29 cellular contexts compared by ENCODE assay signal in the genomic region with DNA sequence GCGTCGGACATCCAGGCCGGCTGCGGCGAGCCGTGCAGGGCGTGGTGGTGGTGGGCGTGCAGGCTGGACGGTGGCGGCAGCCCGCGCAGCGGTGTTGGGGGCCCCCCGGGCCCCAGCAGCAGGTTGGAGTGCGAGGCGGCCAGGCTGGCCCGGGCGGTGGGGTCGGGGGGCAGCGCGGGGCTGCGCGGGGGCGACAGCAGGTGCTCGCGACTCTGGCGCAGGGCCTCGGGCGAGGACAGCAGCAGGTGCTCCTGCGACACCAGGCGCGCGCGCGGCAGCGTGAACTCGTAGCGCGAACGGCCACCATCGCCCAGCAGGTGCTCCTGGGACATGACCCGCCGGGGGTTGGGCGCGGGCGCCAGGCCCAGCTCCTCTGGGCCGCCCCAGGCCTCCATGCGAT. TPM values are rescaled to one million over a fixed set of nuclear protein-coding genes. Genes with fewer than 3 reads are reported as not detected.
DNase-seq lines count a peak whose midpoint lies in the region; TF ChIP-seq lines count a peak whose summit lies in the region.
"Had no signal": no experiment of that assay in that cellular context is flagged by ENCODE, and none has a peak within 500 bp of the region (broad histone marks: within the 10 kb centered on the region; RNA-seq: fewer than 3 reads in every experiment).

No MANE protein-coding gene starts in this region.

- H3K4me1 ChIP-seq in osteoblast (ENCODE audit: insufficient read depth, low read length), result no peaks in the 10 kb centered on the region
- H3K4me1 ChIP-seq in Caco-2, result no peaks in the 10 kb centered on the region

- no peak overlapping the region for H3K4me3 Mint-ChIP-seq in Caco-2 (ENCODE audit: unreplicated experiment)
- H3K4me3 Mint-ChIP-seq: B cell; CD8-positive, alpha-beta T cell; H9; HFFc6 had no signal

- H4K20me1 ChIP-seq in osteoblast (ENCODE audit: insufficient read depth, low read length), result no peaks in the 10 kb centered on the region

- H3K9me3 ChIP-seq in osteoblast (ENCODE audit: low read depth, low read length) (no peaks in the 10 kb centered on the region), Caco-2 (no peaks in the 10 kb centered on the region)

- no peak overlapping the region for H3K27ac ChIP-seq in osteoblast (ENCODE audit: low read depth, low read length)
- H3K27ac ChIP-seq: 22Rv1, C4-2B, GM23248, RWPE1 had no signal

- H3K4me3 ChIP-seq in osteoblast (ENCODE audit: insufficient read depth, low read length) (no peak overlapping the region), Caco-2 (ENCODE audit: low read depth, low read length) (no peak overlapping the region)
- H3K4me3 ChIP-seq: GM23248 had no signal

- H3K36me3 Mint-ChIP-seq in Caco-2 (ENCODE audit: insufficient read depth, unreplicated experiment), result no peaks in the 10 kb centered on the region
- H3K36me3 Mint-ChIP-seq: CD8-positive, alpha-beta T cell had no signal

- TF ChIP-seq CTCF in osteoblast (IDR thresholded peaks at IDR 0.05; ENCODE audit: extremely low read depth, low read depth, low read length), result no peak
- TF ChIP-seq CTCF in Caco-2 (IDR thresholded peaks at IDR 0.05; ENCODE audit: insufficient read depth in 1 of 2, low read depth in 1 of 2, low read length in 1 of 2, severe bottlenecking in 1 of 2, unreplicated experiment in 1 of 2), result no peak

- no peak overlapping the region for H3K27ac Mint-ChIP-seq in Caco-2 (ENCODE audit: unreplicated experiment)
- H3K27ac Mint-ChIP-seq: B cell; CD8-positive, alpha-beta T cell; H9; HFFc6 had no signal

- H3K79me2 ChIP-seq in osteoblast (ENCODE audit: insufficient read depth, low read length), result no peaks in the 10 kb centered on the region

- intact Hi-C loops in Caco-2 (cut with micrococcal nuclease; ENCODE audit: unreplicated experiment), result no loop called here

- DNase-seq in NCI-H1417 (lab: John Stamatoyannopoulos, UW) (peak in 2 of 3 experiments; percentile 72 to 76), NCI-H1417 treated with DMSO at 0.1 percent for 48 hours (lab: John Stamatoyannopoulos, UW) (no peak), DMS53 (lab: John Stamatoyannopoulos, UW) (peak; percentile 87), ecto neural progenitor cell (ENCODE audit: low spot score) (peak; percentile 36), osteoblast (ENCODE audit: insufficient read length, low spot score, missing footprints) (peak; percentile 23), Caco-2 (no peak), LoVo (ENCODE audit: low spot score) (no peak), HUDEP-2 (lab: John Stamatoyannopoulos, UW; ENCODE audit: unreplicated experiment in 76 of 76) (no peak)
- DNase-seq: Calu3; CD8-positive, alpha-beta T cell; DMS153; H9; NCI-H1092; NCI-H1436 treated with DMSO at 0.1 percent for 48 hours; NCI-H1930; NCI-H2171 treated with DMSO at 0.1 percent for 48 hours; NCI-H345; NCI-H524; SHP77; T-helper 1 cell had no signal

- H3K36me3 ChIP-seq in osteoblast (ENCODE audit: insufficient read depth, low read length) (no peaks in the 10 kb centered on the region), Caco-2 (ENCODE audit: control insufficient read depth, insufficient read depth, low read length) (no peaks in the 10 kb centered on the region)

- no peak overlapping the region for H3K4me2 ChIP-seq in osteoblast (ENCODE audit: insufficient read depth, low read length)

- no peaks in the 10 kb centered on the region for H3K4me1 Mint-ChIP-seq in Caco-2 (ENCODE audit: low read depth, unreplicated experiment)
- H3K4me1 Mint-ChIP-seq: B cell had no signal

- H3K27me3 Mint-ChIP-seq in Caco-2 (ENCODE audit: insufficient read depth, unreplicated experiment), result peaks cover 6% of the 10 kb centered on the region

- H2AFZ ChIP-seq in osteoblast (ENCODE audit: low read length), result no peak overlapping the region
- H2AFZ ChIP-seq: GM23248 had no signal

- CTCF ChIA-PET in Caco-2 (lab: Charles Lee), result no interaction called here

- BruUV-seq in Caco-2 (replicated peaks; lab: Mats Ljungman, UMichigan), result no TSS peak

- POLR2A ChIA-PET in Caco-2 (lab: Charles Lee), result no interaction called here

- no peaks in the 10 kb centered on the region for H3K9me3 Mint-ChIP-seq in Caco-2 (ENCODE audit: unreplicated experiment)
- H3K9me3 Mint-ChIP-seq: CD8-positive, alpha-beta T cell had no signal

- H3K27me3 ChIP-seq in osteoblast (ENCODE audit: insufficient read depth, low read length), result peaks cover 12% of the 10 kb centered on the region
- no peaks in the 10 kb centered on the region for H3K27me3 ChIP-seq in Caco-2 (replicated peaks; ENCODE audit: control insufficient read depth, insufficient read depth, low read length)

RNA-seq across cellular contexts. Expression of gene SHISA7, which starts 9.8 kb away (rescaled TPM):
- not detected in 2 replicates for total RNA-seq in osteoblast
- not detected in 2 replicates for total RNA-seq in Caco-2 (2022)
- total RNA-seq: B cell; Calu3; CD8-positive, alpha-beta T cell; Daoy; G401; GM23248; HFFc6; OCI-LY7 had no signal

RNA-seq across cellular contexts. Expression of gene UBE2S, which starts 25.7 kb away (rescaled TPM):
- total RNA-seq in osteoblast (37.3 and 66.9 TPM in 2 replicates), Caco-2 (2022) (279 and 293 TPM in 2 replicates)

RNA-seq across cellular contexts. Expression of gene ISOC2, which starts 28.1 kb away (rescaled TPM):
- total RNA-seq in osteoblast, result 55.4 and 65.1 TPM in 2 replicates
- total RNA-seq in Caco-2 (2022), result 40.6 and 49.6 TPM in 2 replicates

RNA-seq across cellular contexts. Expression of gene C19orf85, which starts 31.3 kb away (rescaled TPM):
- total RNA-seq in osteoblast, result not detected in 2 replicates
- not detected in 2 replicates for total RNA-seq in Caco-2 (2022)
- total RNA-seq: B cell; Calu3; CD8-positive, alpha-beta T cell; Daoy; G401; GM23248; HFFc6; OCI-LY7 had no signal

RNA-seq across cellular contexts. Expression of gene ZNF628, which starts 43.1 kb away (rescaled TPM):
- total RNA-seq in osteoblast (1.5 and 2.9 TPM in 2 replicates), Caco-2 (2022) (12.3 and 13.9 TPM in 2 replicates)

Comparison
In these comparisons a context has a peak if more than half of its experiments do, and no peak if none do; other contexts are left out.
1. DNase-seq: peak in NCI-H1417 (2 of 3), DMS53 (single experiment), ecto neural progenitor cell (single experiment) and osteoblast (single experiment); none in NCI-H1417 treated with DMSO at 0.1 percent for 48 hours (single experiment), Caco-2 (0 of 2), LoVo (single experiment) and HUDEP-2 (0 of 76).